ENCODE assay signal across 11 cellular contexts in the genomic region with DNA sequence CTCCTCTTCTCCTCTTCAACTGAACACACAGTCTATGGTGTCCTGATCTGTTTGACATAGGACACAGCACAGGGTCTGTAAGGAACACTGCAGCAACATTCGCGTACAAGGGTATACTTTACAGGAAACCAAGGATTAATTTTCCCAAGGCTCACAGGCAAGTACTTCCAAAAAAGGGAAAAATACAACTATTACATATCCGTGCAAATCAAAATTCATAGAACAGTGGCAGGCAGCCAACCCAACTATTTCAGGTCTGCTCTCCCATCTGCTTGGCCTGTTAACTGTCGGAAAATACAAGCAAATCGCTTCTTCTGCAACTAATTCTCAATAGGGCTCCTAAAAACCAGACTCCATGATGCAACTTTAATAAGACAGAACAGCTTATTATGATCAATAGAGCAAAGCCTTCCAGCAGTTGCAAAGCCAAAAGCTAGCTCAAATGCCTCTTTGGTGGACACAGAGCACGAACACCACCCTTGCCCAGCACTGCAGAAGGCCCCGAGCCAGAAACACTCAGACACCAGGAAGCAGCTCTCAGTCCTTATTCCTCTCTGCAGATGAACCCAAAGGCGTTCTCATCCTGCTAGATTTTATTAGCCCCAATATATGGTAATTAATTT.
DNase-seq lines count a peak whose midpoint lies in the region; ATAC-seq and TF ChIP-seq lines count a peak whose summit lies in the region.
"Had no signal": no experiment of that assay in that cellular context is flagged by ENCODE, and none has a peak within 500 bp of the region (broad histone marks: within the 10 kb centered on the region; RNA-seq: fewer than 3 reads in every experiment).

No MANE protein-coding gene starts in this region.

- BruUV-seq in A673 (replicated peaks; lab: Mats Ljungman, UMichigan) (no TSS peak), Panc1 (replicated peaks; lab: Mats Ljungman, UMichigan) (no TSS peak)

- H3K9me3 ChIP-seq in A673 (ENCODE audit: low read depth, low read length, poor library complexity, severe bottlenecking) (no peaks in the 10 kb centered on the region), Panc1 (ENCODE audit: control insufficient read depth, insufficient read depth, low read depth, low read length) (no peaks in the 10 kb centered on the region), HAP-1 (no peaks in the 10 kb centered on the region)

- intact Hi-C loops in A673 (cut with micrococcal nuclease; ENCODE audit: unreplicated experiment) = no loop called here
- intact Hi-C loops in Panc1 (cut with micrococcal nuclease; ENCODE audit: unreplicated experiment) = no loop called here

- DNase-seq in A673 (ENCODE audit: low spot score) (peak; percentile 22), Panc1 (ENCODE audit: low read depth, low spot score) (no peak), foreskin melanocyte (peak; percentile 69), occipital lobe (lab: John Stamatoyannopoulos, UW) (peak; percentile 12), HAP-1 (ENCODE audit: low spot score in 2 of 2) (no peak), GM10266 (ENCODE audit: extremely low spot score) (no peak)
- DNase-seq: activated CD4-positive, alpha-beta T cell treated with anti-CD3 and anti-CD28 coated beads for 1 hour; central memory CD4-positive, alpha-beta T cell; GM23248 had no signal

- CTCF ChIA-PET in A673 (lab: Charles Lee) (no interaction called here), Panc1 (lab: Charles Lee) (no interaction called here)

- in situ Hi-C loops in Panc1 (cut with HindIII; ENCODE audit: low pct_unique_long_range_greater_than_20kb, low sequenced_read_pairs) (no loop called here), HAP-1 (cut with MboI; ENCODE audit: low sequenced_read_pairs) (no loop called here)

- H3K36me3 ChIP-seq in A673 (ENCODE audit: insufficient read depth, low read length, poor library complexity, severe bottlenecking) = no peaks in the 10 kb centered on the region
- H3K36me3 ChIP-seq in Panc1 (ENCODE audit: control insufficient read depth, insufficient read depth, low read length) = no peaks in the 10 kb centered on the region
- H3K36me3 ChIP-seq in HAP-1 (replicated peaks) = no peaks in the 10 kb centered on the region

- H3K4me1 ChIP-seq in A673 (ENCODE audit: insufficient read depth, low read length, poor library complexity, severe bottlenecking) (peaks cover 17% of the 10 kb centered on the region), Panc1 (ENCODE audit: control insufficient read depth, insufficient read depth, low read length) (peaks cover 77% of the 10 kb centered on the region), HAP-1 (peaks cover 23% of the 10 kb centered on the region)

- H3K27ac ChIP-seq in A673 (ENCODE audit: low read depth, low read length, poor library complexity, severe bottlenecking) = peak overlapping the region; percentile 70
- H3K27ac ChIP-seq in Panc1 (ENCODE audit: low read length) = peak overlapping the region; percentile 93
- H3K27ac ChIP-seq: GM23248 had no signal

- POLR2A ChIA-PET in A673 (lab: Charles Lee; ENCODE audit: low non-redundant PET) = no interaction called here
- POLR2A ChIA-PET in Panc1 (lab: Charles Lee) = interaction anchor here (1.1 kb wide), 1 partner anchor 48 kb away, joined by 3 read pairs; no protein-coding TSS in a partner anchor

- TF ChIP-seq CTCF in A673 (conservative IDR thresholded peaks at IDR 0.05; ENCODE audit: low read depth, low read length) (no peak), Panc1 (IDR thresholded peaks at IDR 0.05) (no peak), GM10266 (IDR thresholded peaks at IDR 0.05; ENCODE audit: control insufficient read depth, insufficient read depth, low read depth, missing control alignments) (no peak)

- H3K27me3 ChIP-seq in A673 (replicated peaks; ENCODE audit: insufficient read depth, low read depth, low read length, poor library complexity) = no peaks in the 10 kb centered on the region
- no peaks in the 10 kb centered on the region for H3K27me3 ChIP-seq in Panc1 (ENCODE audit: control insufficient read depth, insufficient read depth, low read length)
- no peaks in the 10 kb centered on the region for H3K27me3 ChIP-seq in HAP-1 (ENCODE audit: low read depth)

- H3K4me3 ChIP-seq in A673 (ENCODE audit: low read depth, low read length, poor library complexity, severe bottlenecking) = no peak overlapping the region
- H3K4me3 ChIP-seq in Panc1 (ENCODE audit: low read depth in 2 of 2, low read length in 2 of 2) = peak overlapping the region in 1 of 2 experiments; percentile 6; a peak in 1 of 4 replicates
- H3K4me3 ChIP-seq in HAP-1 = no peak overlapping the region
- H3K4me3 ChIP-seq: GM23248 had no signal

- ATAC-seq in Panc1 (peak; percentile 72), GM19395 (IDR thresholded peaks at IDR 0.05; ENCODE audit: unreplicated experiment) (no peak), HG02870 (IDR thresholded peaks at IDR 0.05; ENCODE audit: unreplicated experiment) (no peak)

Comparison
In these comparisons a context has a peak if more than half of its experiments do, and no peak if none do; other contexts are left out.
1. DNase-seq: peak in A673 (single experiment), foreskin melanocyte (single experiment) and occipital lobe (single experiment); none in Panc1 (single experiment), HAP-1 (0 of 2) and GM10266 (single experiment).